Comparison of ENCODE assay signal across 32 cellular contexts in genomic region chrY:7866976-7867375, GRCh38.
"Had no signal": no experiment of that assay in that cellular context is flagged by ENCODE, and none has a peak within 500 bp of the region (broad histone marks: within the 10 kb centered on the region; RNA-seq: fewer than 3 reads in every experiment).

No MANE protein-coding gene starts in this region.

- H3K27ac ChIP-seq: brain microvascular endothelial cell, cardiac muscle cell, WERI-Rb-1 had no signal

- H3K4me3 Mint-ChIP-seq: activated CD8-positive, alpha-beta T cell treated with anti-CD3 and anti-CD28 coated beads for 36 hours; activated naive CD8-positive, alpha-beta T cell treated with anti-CD3 and anti-CD28 coated beads for 36 hours; activated T-cell treated with anti-CD3 and anti-CD28 coated beads, Interleukin-2, amount 50 U/mL, for 72 hours; activated T-helper 17 cell treated with anti-CD3 and anti-CD28 coated beads, Interleukin-2, amount 50 U/mL, for 72 hours; central memory CD8-positive, alpha-beta T cell had no signal

- FAIRE-seq: K562 had no signal

- H3K27me3 ChIP-seq: brain microvascular endothelial cell, cardiac muscle cell had no signal

- H3K27me3 Mint-ChIP-seq: activated CD8-positive, alpha-beta T cell treated with anti-CD3 and anti-CD28 coated beads for 36 hours; activated naive CD8-positive, alpha-beta T cell treated with anti-CD3 and anti-CD28 coated beads for 36 hours; activated T-helper 17 cell treated with anti-CD3 and anti-CD28 coated beads, Interleukin-2, amount 50 U/mL, for 72 hours; central memory CD8-positive, alpha-beta T cell had no signal

- ATAC-seq: activated CD8-positive, alpha-beta T cell treated with anti-CD3 and anti-CD28 coated beads for 36 hours; activated T-cell treated with anti-CD3 and anti-CD28 coated beads, Interleukin-2, amount 50 U/mL, for 72 hours; activated T-helper 17 cell treated with anti-CD3 and anti-CD28 coated beads, Interleukin-2, amount 50 U/mL, for 72 hours; K562; Panc1 had no signal

- H3K36me3 Mint-ChIP-seq: activated naive CD8-positive, alpha-beta T cell treated with anti-CD3 and anti-CD28 coated beads for 36 hours had no signal

- DNase-seq: activated CD4-positive, alpha-beta T cell treated with anti-CD3 and anti-CD28 coated beads for 1 hour; activated CD4-positive, alpha-beta T cell treated with anti-CD3 and anti-CD28 coated beads for 48 hours; activated CD4-positive, alpha-beta T cell treated with anti-CD3 and anti-CD28 coated beads, Interleukin-2, amount 50 U/mL, for 4 hours; activated CD4-positive, CD25-positive, alpha-beta regulatory T cell; activated CD8-positive, alpha-beta T cell treated with anti-CD3 and anti-CD28 coated beads for 36 hours; activated effector memory CD4-positive, alpha-beta T cell treated with anti-CD3 and anti-CD28 coated beads, Interleukin-2, amount 50 U/mL, for 16 hours; activated naive CD4-positive, alpha-beta T cell; activated naive CD4-positive, alpha-beta T cell treated with anti-CD3 and anti-CD28 coated beads, Interleukin-2, amount 50 U/mL, for 16 hours; activated naive CD8-positive, alpha-beta T cell treated with anti-CD3 and anti-CD28 coated beads for 36 hours; activated T-cell treated with anti-CD3 and anti-CD28 coated beads, Interleukin-2, amount 50 U/mL, for 1 hour; activated T-cell treated with anti-CD3 and anti-CD28 coated beads, Interleukin-2, amount 50 U/mL, for 72 hours; amniotic stem cell; aorta; brain microvascular endothelial cell; NCI-H1105; NCI-H1417 treated with DMSO at 0.1 percent for 48 hours; NCI-H187 treated with DMSO at 0.1 percent for 48 hours; NCI-H2081; NCI-H2171 treated with DMSO at 0.1 percent for 48 hours; NCI-H2227 treated with DMSO at 0.1 percent for 48 hours; NCI-H446; NCI-H510A treated with DMSO at 0.1 percent for 48 hours; NCI-H526 treated with DMSO at 0.1 percent for 48 hours; NCI-H82; Right ventricle myocardium superior; T1000; WERI-Rb-1 had no signal

- H3K36me3 ChIP-seq: brain microvascular endothelial cell, cardiac muscle cell, WERI-Rb-1 had no signal

- H3K4me3 ChIP-seq: cardiac muscle cell, K562 had no signal

- H3K4me1 Mint-ChIP-seq: activated naive CD8-positive, alpha-beta T cell treated with anti-CD3 and anti-CD28 coated beads for 36 hours; activated T-helper 17 cell treated with anti-CD3 and anti-CD28 coated beads, Interleukin-2, amount 50 U/mL, for 72 hours; central memory CD8-positive, alpha-beta T cell had no signal

- H3K9me3 Mint-ChIP-seq: activated CD8-positive, alpha-beta T cell treated with anti-CD3 and anti-CD28 coated beads for 36 hours; activated naive CD8-positive, alpha-beta T cell treated with anti-CD3 and anti-CD28 coated beads for 36 hours; activated T-cell treated with anti-CD3 and anti-CD28 coated beads, Interleukin-2, amount 50 U/mL, for 72 hours; activated T-helper 17 cell treated with anti-CD3 and anti-CD28 coated beads, Interleukin-2, amount 50 U/mL, for 72 hours; central memory CD8-positive, alpha-beta T cell had no signal

- H3K27ac Mint-ChIP-seq: activated CD8-positive, alpha-beta T cell treated with anti-CD3 and anti-CD28 coated beads for 36 hours; activated naive CD8-positive, alpha-beta T cell treated with anti-CD3 and anti-CD28 coated beads for 36 hours; activated T-cell treated with anti-CD3 and anti-CD28 coated beads, Interleukin-2, amount 50 U/mL, for 72 hours; activated T-helper 17 cell treated with anti-CD3 and anti-CD28 coated beads, Interleukin-2, amount 50 U/mL, for 72 hours had no signal
